ENCODE assay signal across 8 cellular contexts in genomic region chr1:164617607-164618564, GRCh38. TPM values are rescaled to one million over a fixed set of nuclear protein-coding genes. Genes with fewer than 3 reads are reported as not detected.
DNase-seq lines count a peak whose midpoint lies in the region; ATAC-seq, FAIRE-seq and TF ChIP-seq lines count a peak whose summit lies in the region.

No MANE protein-coding gene starts in this region.

- H3K79me2 ChIP-seq in H1 (ENCODE audit: control insufficient read depth in 1 of 2, insufficient read depth in 2 of 2, low read length in 2 of 2) = peaks cover 12 to 97% of the 10 kb centered on the region in 2 experiments

- H3K14ac ChIP-seq in H1 (ENCODE audit: insufficient read length) = no peak overlapping the region

- no peak overlapping the region for H3K27ac Mint-ChIP-seq in progenitor cell of endocrine pancreas

- H2BK15ac ChIP-seq in H1 (ENCODE audit: low read length) = no peak overlapping the region

- peak; percentile 81 for FAIRE-seq in H1 (lab: Jason Lieb, UNC)

- CTCF ChIA-PET in H1 (lab: Charles Lee; ENCODE audit: partially characterized antibody) = interaction anchor here (0.7 to 2.4 kb wide), 41 partner anchors 9 to 455 kb away, joined by 3 to 14 read pairs (median 4); partner anchors contain the start of gene PBX1

- DNase-seq in GM12865 (ENCODE audit: low read depth) (peak; percentile 13), NCI-H345 (lab: John Stamatoyannopoulos, UW) (peak; percentile 39), H1 (ENCODE audit: low read depth in 1 of 2, low spot score in 2 of 2) (peak; percentile 21 to 72), progenitor cell of endocrine pancreas (ENCODE audit: low spot score, unreplicated experiment) (no peak), T-helper 2 cell (no peak), SW 1271 (lab: John Stamatoyannopoulos, UW) (no peak), coronary artery (ENCODE audit: low spot score) (no peak)

- peaks cover 21 to 22% of the 10 kb centered on the region in 2 experiments for H4K20me1 ChIP-seq in H1 (replicated peaks in 1 of 2; ENCODE audit: control insufficient read depth in 1 of 2, insufficient read depth in 2 of 2, low read length in 2 of 2)

- H3K9ac ChIP-seq in H1 (replicated peaks in 1 of 4; ENCODE audit: extremely low read depth in 1 of 4, low read depth in 3 of 4, low read length in 3 of 4) = no peak overlapping the region

- H3K9me3 ChIP-seq in H1 (ENCODE audit: insufficient read depth in 2 of 2, low read depth in 1 of 2, low read length in 1 of 2) = no peaks in the 10 kb centered on the region

- no peak overlapping the region for H2AK5ac ChIP-seq in H1 (ENCODE audit: low read depth, low read length)

- H3K4ac ChIP-seq in H1 (replicated peaks; ENCODE audit: insufficient read length, low read depth, low read length) = no peak overlapping the region

- H3K36me3 ChIP-seq in H1 (ENCODE audit: control insufficient read depth in 2 of 4, insufficient read depth in 4 of 4, low read length in 3 of 4) = peaks cover 0 to 2% (median 0%) of the 10 kb centered on the region in 4 experiments; a peak in 2 of 8 replicates

- H4K8ac ChIP-seq in H1 (ENCODE audit: extremely low read depth, insufficient read depth, low read length) = no peak overlapping the region

- no peak overlapping the region for H2BK20ac ChIP-seq in H1 (ENCODE audit: low read length)

- no peak overlapping the region for H3K4me2 ChIP-seq in H1 (ENCODE audit: insufficient read depth in 1 of 2, low read depth in 2 of 2, low read length in 2 of 2)

- no peaks in the 10 kb centered on the region for H3K27me3 ChIP-seq in H1 (replicated peaks in 1 of 4; ENCODE audit: control insufficient read depth in 3 of 4, extremely low read depth in 1 of 4, insufficient read depth in 3 of 4, low read length in 3 of 4)

- no peak for ATAC-seq in GM21528 (IDR thresholded peaks at IDR 0.05; ENCODE audit: low FRiP score, unreplicated experiment)

- no peak overlapping the region for H3K56ac ChIP-seq in H1 (replicated peaks; ENCODE audit: insufficient read length, low read depth, low read length)

- no peaks in the 10 kb centered on the region for H3K9me3 Mint-ChIP-seq in progenitor cell of endocrine pancreas (ENCODE audit: low read depth)

- peaks cover 8% of the 10 kb centered on the region for H3K79me1 ChIP-seq in H1 (ENCODE audit: low read depth, low read length)

- peaks cover 39% of the 10 kb centered on the region for H3K4me1 Mint-ChIP-seq in progenitor cell of endocrine pancreas (ENCODE audit: low read depth)

- no peak overlapping the region for H3K4me3 ChIP-seq in GM12865 (ENCODE audit: low read depth, low read length)
- H3K4me3 ChIP-seq in H1 (ENCODE audit: extremely low read depth in 1 of 4, insufficient read depth in 2 of 4, low read depth in 3 of 4, low read length in 4 of 4) = 0 out of 8 replicates have a peak overlapping the region, but pooled peaks of 1 of the 4 experiments have one; percentile 0
- H3K4me3 ChIP-seq in coronary artery = no peak overlapping the region

- H3K36me3 Mint-ChIP-seq in progenitor cell of endocrine pancreas (ENCODE audit: insufficient read depth) = peaks cover 7% of the 10 kb centered on the region

- H2BK12ac ChIP-seq in H1 (ENCODE audit: low read depth, low read length) = no peak overlapping the region

- H3K4me1 ChIP-seq in H1 (replicated peaks in 1 of 4; ENCODE audit: control insufficient read depth in 3 of 4, insufficient read depth in 4 of 4, low read length in 3 of 4) = peaks cover 11 to 44% (median 29%) of the 10 kb centered on the region in 4 experiments

- TF ChIP-seq RAD21 in H1 (IDR thresholded peaks at IDR 0.05 in 1 of 2, conservative IDR thresholded peaks at IDR 0.05 in 1 of 2; ENCODE audit: low read depth in 2 of 2, low read length in 2 of 2) = peak; percentile 92 to 94

- H3K27ac ChIP-seq in H1 (ENCODE audit: low read depth, low read length) (no peak overlapping the region), coronary artery (no peak overlapping the region)

- no peak overlapping the region for H2AFZ ChIP-seq in H1 (ENCODE audit: low read length)

- no peak for TF ChIP-seq EP300 in H1 (IDR thresholded peaks at IDR 0.05; ENCODE audit: borderline replicate concordance in 1 of 2, low read depth in 2 of 2, low read length in 2 of 2)

- WGBS in H1 (ENCODE audit: extremely low coverage in 1 of 2, insufficient coverage in 1 of 2, insufficient read length in 1 of 2, insufficient replicate concordance in 2 of 2, low coverage in 1 of 2, low lambda C conversion rate in 2 of 2, missing lambda C conversion rate in 1 of 2), 2 experiments = 43% methylated on average over 10 of the region's 10 CpGs; no CpG with 5 or more reads in 1 of the 2 experiments

- H3K4me3 Mint-ChIP-seq in progenitor cell of endocrine pancreas (ENCODE audit: low read depth) = no peak overlapping the region

- H4K91ac ChIP-seq in H1 (replicated peaks; ENCODE audit: insufficient read length, low read length) = no peak overlapping the region

- H4K5ac ChIP-seq in H1 (ENCODE audit: insufficient read length, low read depth, low read length) = no peak overlapping the region

- TF ChIP-seq POLR2A in H1 (IDR thresholded peaks at IDR 0.05; ENCODE audit: control extremely low read depth in 1 of 2, low read depth in 2 of 2, low read length in 2 of 2) = no peak

- H3K23ac ChIP-seq in H1 (ENCODE audit: insufficient read length) = no peak overlapping the region

- TF ChIP-seq CTCF in GM12865 (IDR thresholded peaks at IDR 0.05; ENCODE audit: insufficient read depth, low read depth, low read length, missing control alignments) = peak; percentile 26
- peak; percentile 6 to 76 (median 76) for TF ChIP-seq CTCF in H1 (IDR thresholded peaks at IDR 0.05; ENCODE audit: control extremely low read depth in 1 of 3, insufficient read depth in 1 of 3, low read depth in 1 of 3, low read length in 3 of 3)
- TF ChIP-seq CTCF in progenitor cell of endocrine pancreas (IDR thresholded peaks at IDR 0.05; ENCODE audit: unreplicated experiment) = peak; percentile 60
- TF ChIP-seq CTCF in coronary artery (IDR thresholded peaks at IDR 0.05) = no peak

- no peak overlapping the region; the same call in 1 of the 2 replicates for H3K18ac ChIP-seq in H1 (ENCODE audit: extremely low read depth, low read length)

- POLR2A ChIA-PET in H1 (lab: Charles Lee; ENCODE audit: partially characterized antibody) = interaction anchor here (0.9 to 1.4 kb wide), 3 partner anchors 15 to 59 kb away, joined by 3 to 5 read pairs (median 3); partner anchors contain the start of gene PBX1

- no peak overlapping the region for H2BK5ac ChIP-seq in H1 (ENCODE audit: low read depth, low read length)

- no peaks in the 10 kb centered on the region; the same call in 1 of the 2 replicates for H3K23me2 ChIP-seq in H1 (ENCODE audit: low read depth, low read length)

- no peak overlapping the region for H2BK120ac ChIP-seq in H1 (replicated peaks; ENCODE audit: low read depth, low read length)

- no peaks in the 10 kb centered on the region for H3K27me3 Mint-ChIP-seq in progenitor cell of endocrine pancreas

TF ChIP-seq in H1, 55 proteins besides CTCF, POLR2A, EP300 and RAD21:
- TF ChIP-seq KDM1A (IDR thresholded peaks at IDR 0.05; ENCODE audit: borderline replicate concordance, low read length) (peak; percentile 17; the same call in 1 of the 2 replicates), CHD1 (IDR thresholded peaks at IDR 0.05; ENCODE audit: low read depth, low read length) (no peak), RFX5 (IDR thresholded peaks at IDR 0.05; ENCODE audit: borderline replicate concordance, low read depth, low read length) (no peak), ASH2L (IDR thresholded peaks at IDR 0.05; ENCODE audit: low read length) (no peak), PHF8 (conservative IDR thresholded peaks at IDR 0.05; ENCODE audit: low read depth, low read length) (no peak), USF2 (IDR thresholded peaks at IDR 0.05; ENCODE audit: low read length) (no peak), POU5F1 (IDR thresholded peaks at IDR 0.05; ENCODE audit: low read depth, low read length) (no peak)

RNA-seq across cellular contexts. Expression of gene PBX1, which starts 58.9 kb away (rescaled TPM):
- 118 and 124 TPM in 2 replicates for total RNA-seq in H1 (2021; fragmentation: NEBNext Ultra II Directional; extraction: Animal tissue kit (Norgen Biotek cat#: 25700))
- 80.1 and 87.4 TPM in 2 replicates for polyA plus RNA-seq in H1 (2011; rRNA removed)
- polyA plus RNA-seq in H1 (2011; cell fraction: cytosol; rRNA removed) = 74.1 TPM
- 95.6 TPM for polyA plus RNA-seq in H1 (2011; cell fraction: nucleus; rRNA removed)
- polyA plus RNA-seq in H1 (2012, experiment 1 of 2) = 77.4 to 111 TPM (median 91.6 TPM) in 4 replicates
- polyA plus RNA-seq in H1 (2012, experiment 2 of 2) = 28.4 TPM
- 54.3 TPM for polyA plus RNA-seq in H1 (2013, experiment 1 of 2)
- 50.2 TPM for polyA plus RNA-seq in H1 (2013, experiment 2 of 2)
- 219 and 238 TPM in 2 replicates for polyA minus RNA-seq in H1 (2011; rRNA and poly(A)+ RNA removed)
- 79.4 TPM for polyA minus RNA-seq in H1 (2011; cell fraction: cytosol; rRNA and poly(A)+ RNA removed)
- 225 TPM for polyA minus RNA-seq in H1 (2011; cell fraction: nucleus; rRNA and poly(A)+ RNA removed)
- 204 and 205 TPM in 2 replicates for total RNA-seq in progenitor cell of endocrine pancreas

Comparison
In these comparisons a context has a peak if more than half of its experiments do, and no peak if none do; other contexts are left out.
1. DNase-seq: peak in GM12865 (single experiment), NCI-H345 (single experiment) and H1 (2 of 2); none in progenitor cell of endocrine pancreas (single experiment), T-helper 2 cell (0 of 5), SW 1271 (0 of 2) and coronary artery (single experiment).